ENCODE assay signal across 1 cellular context in the genomic region with DNA sequence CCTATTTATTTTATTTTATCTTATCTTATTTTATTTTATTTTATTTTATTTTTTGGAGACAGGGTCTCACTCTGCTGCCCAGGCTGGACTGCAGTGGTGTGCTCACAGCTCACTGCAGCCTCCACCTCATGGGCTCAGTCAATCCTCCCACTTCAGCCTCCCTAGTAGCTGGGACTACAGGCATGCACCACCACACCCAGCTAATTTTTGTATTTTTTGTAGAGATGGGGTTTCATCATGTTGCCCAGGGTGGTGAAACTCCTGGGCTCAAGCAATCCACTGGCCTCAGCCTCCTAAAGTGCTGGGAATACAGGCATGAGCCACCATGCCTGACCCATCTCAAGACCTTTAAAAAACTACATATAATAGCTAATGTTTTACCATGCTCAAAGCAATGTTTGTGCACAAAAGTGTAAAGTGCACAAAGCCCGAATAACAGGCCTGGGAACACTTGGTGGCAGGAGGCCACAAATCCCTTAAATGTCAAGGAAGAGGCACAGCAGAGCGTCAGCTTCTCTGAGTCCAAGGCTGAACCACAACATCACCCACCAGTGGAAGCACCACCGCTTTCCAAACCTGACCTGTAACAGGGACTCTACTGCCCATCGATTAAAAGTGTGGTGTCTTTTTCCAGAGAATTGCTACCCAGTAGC.
TF ChIP-seq lines count a peak whose summit lies in the region.

No MANE protein-coding gene starts in this region.

TF ChIP-seq in HepG2, 621 proteins besides CTCF, POLR2A, EP300 and RAD21 (continued from another document and continues in another):
- TF ChIP-seq, protein P1, sequence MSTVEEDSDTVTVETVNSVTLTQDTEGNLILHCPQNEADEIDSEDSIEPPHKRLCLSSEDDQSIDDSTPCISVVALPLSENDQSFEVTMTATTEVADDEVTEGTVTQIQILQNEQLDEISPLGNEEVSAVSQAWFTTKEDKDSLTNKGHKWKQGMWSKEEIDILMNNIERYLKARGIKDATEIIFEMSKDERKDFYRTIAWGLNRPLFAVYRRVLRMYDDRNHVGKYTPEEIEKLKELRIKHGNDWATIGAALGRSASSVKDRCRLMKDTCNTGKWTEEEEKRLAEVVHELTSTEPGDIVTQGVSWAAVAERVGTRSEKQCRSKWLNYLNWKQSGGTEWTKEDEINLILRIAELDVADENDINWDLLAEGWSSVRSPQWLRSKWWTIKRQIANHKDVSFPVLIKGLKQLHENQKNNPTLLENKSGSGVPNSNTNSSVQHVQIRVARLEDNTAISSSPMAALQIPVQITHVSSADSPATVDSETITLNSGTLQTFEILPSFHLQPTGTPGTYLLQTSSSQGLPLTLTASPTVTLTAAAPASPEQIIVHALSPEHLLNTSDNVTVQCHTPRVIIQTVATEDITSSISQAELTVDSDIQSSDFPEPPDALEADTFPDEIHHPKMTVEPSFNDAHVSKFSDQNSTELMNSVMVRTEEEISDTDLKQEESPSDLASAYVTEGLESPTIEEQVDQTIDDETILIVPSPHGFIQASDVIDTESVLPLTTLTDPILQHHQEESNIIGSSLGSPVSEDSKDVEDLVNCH (CRISPR knock-in tag; IDR thresholded peaks at IDR 0.05): no peak
- TF ChIP-seq SMARCE1 (IDR thresholded peaks at IDR 0.05; ENCODE audit: borderline replicate concordance): no peak
- TF ChIP-seq ZNF672 (CRISPR knock-in tag; IDR thresholded peaks at IDR 0.05): no peak
- no peak for TF ChIP-seq HOXA5 (CRISPR knock-in tag; IDR thresholded peaks at IDR 0.05)
- TF ChIP-seq ZNF317 (CRISPR knock-in tag; IDR thresholded peaks at IDR 0.05): no peak
- TF ChIP-seq BHLHE40 (IDR thresholded peaks at IDR 0.05; ENCODE audit: low read length): no peak
- no peak for TF ChIP-seq ZNF30 (CRISPR knock-in tag; IDR thresholded peaks at IDR 0.05)
- TF ChIP-seq ZNF430 (CRISPR knock-in tag; IDR thresholded peaks at IDR 0.05): 0 out of 2 replicates have a peak, but pooled peaks have one; percentile 46
- TF ChIP-seq, protein P2, sequence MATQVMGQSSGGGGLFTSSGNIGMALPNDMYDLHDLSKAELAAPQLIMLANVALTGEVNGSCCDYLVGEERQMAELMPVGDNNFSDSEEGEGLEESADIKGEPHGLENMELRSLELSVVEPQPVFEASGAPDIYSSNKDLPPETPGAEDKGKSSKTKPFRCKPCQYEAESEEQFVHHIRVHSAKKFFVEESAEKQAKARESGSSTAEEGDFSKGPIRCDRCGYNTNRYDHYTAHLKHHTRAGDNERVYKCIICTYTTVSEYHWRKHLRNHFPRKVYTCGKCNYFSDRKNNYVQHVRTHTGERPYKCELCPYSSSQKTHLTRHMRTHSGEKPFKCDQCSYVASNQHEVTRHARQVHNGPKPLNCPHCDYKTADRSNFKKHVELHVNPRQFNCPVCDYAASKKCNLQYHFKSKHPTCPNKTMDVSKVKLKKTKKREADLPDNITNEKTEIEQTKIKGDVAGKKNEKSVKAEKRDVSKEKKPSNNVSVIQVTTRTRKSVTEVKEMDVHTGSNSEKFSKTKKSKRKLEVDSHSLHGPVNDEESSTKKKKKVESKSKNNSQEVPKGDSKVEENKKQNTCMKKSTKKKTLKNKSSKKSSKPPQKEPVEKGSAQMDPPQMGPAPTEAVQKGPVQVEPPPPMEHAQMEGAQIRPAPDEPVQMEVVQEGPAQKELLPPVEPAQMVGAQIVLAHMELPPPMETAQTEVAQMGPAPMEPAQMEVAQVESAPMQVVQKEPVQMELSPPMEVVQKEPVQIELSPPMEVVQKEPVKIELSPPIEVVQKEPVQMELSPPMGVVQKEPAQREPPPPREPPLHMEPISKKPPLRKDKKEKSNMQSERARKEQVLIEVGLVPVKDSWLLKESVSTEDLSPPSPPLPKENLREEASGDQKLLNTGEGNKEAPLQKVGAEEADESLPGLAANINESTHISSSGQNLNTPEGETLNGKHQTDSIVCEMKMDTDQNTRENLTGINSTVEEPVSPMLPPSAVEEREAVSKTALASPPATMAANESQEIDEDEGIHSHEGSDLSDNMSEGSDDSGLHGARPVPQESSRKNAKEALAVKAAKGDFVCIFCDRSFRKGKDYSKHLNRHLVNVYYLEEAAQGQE (IDR thresholded peaks at IDR 0.05; ENCODE audit: borderline replicate concordance in 1 of 2, low read depth in 1 of 2, low read length in 2 of 2): no peak
- TF ChIP-seq HNRNPL (IDR thresholded peaks at IDR 0.05; ENCODE audit: low read depth, low read length): no peak
- TF ChIP-seq POLR2G (IDR thresholded peaks at IDR 0.05; ENCODE audit: low read depth, low read length): no peak
- TF ChIP-seq ZNF160 (CRISPR knock-in tag; IDR thresholded peaks at IDR 0.05): no peak
- TF ChIP-seq MED1 (CRISPR knock-in tag; IDR thresholded peaks at IDR 0.05): peak; percentile 57; the same call in 1 of the 2 replicates
- no peak for TF ChIP-seq ZNF501 (CRISPR knock-in tag; IDR thresholded peaks at IDR 0.05)
- no peak for TF ChIP-seq YEATS4 (CRISPR knock-in tag; IDR thresholded peaks at IDR 0.05; ENCODE audit: borderline replicate concordance)
- no peak; the same call in 1 of the 2 replicates for TF ChIP-seq NCOA2 (CRISPR knock-in tag; IDR thresholded peaks at IDR 0.05)
- TF ChIP-seq ZNF350 (CRISPR knock-in tag; IDR thresholded peaks at IDR 0.05; ENCODE audit: borderline replicate concordance, low read depth): 0 out of 2 replicates have a peak, but pooled peaks have one; percentile 20
- TF ChIP-seq MXD4 (CRISPR knock-in tag; IDR thresholded peaks at IDR 0.05): no peak
- TF ChIP-seq MEIS2 (CRISPR knock-in tag; IDR thresholded peaks at IDR 0.05): 0 out of 2 replicates have a peak, but pooled peaks have one; percentile 27
- no peak for TF ChIP-seq NFE2L1 (CRISPR knock-in tag; IDR thresholded peaks at IDR 0.05; ENCODE audit: borderline replicate concordance)
- no peak for TF ChIP-seq ZNF703 (CRISPR knock-in tag; IDR thresholded peaks at IDR 0.05; ENCODE audit: borderline replicate concordance)
- TF ChIP-seq ZNF7 (CRISPR knock-in tag; IDR thresholded peaks at IDR 0.05): no peak
- TF ChIP-seq ATAD3A (CRISPR knock-in tag; IDR thresholded peaks at IDR 0.05): no peak
- no peak for TF ChIP-seq KLF13 (CRISPR knock-in tag; IDR thresholded peaks at IDR 0.05)
- TF ChIP-seq ZMAT3 (CRISPR knock-in tag; conservative IDR thresholded peaks at IDR 0.05): no peak
- TF ChIP-seq SRSF9 (IDR thresholded peaks at IDR 0.05; ENCODE audit: borderline replicate concordance, insufficient read depth, low read depth, low read length, poor library complexity, severe bottlenecking): no peak
- TF ChIP-seq ZNF18 (CRISPR knock-in tag; IDR thresholded peaks at IDR 0.05; ENCODE audit: insufficient replicate concordance): no peak
- TF ChIP-seq NFIC (IDR thresholded peaks at IDR 0.05; ENCODE audit: low read length): no peak
- TF ChIP-seq ARID2 (CRISPR knock-in tag; IDR thresholded peaks at IDR 0.05; ENCODE audit: borderline replicate concordance): 0 out of 2 replicates have a peak, but pooled peaks have one; percentile 59
- TF ChIP-seq, protein P3, sequence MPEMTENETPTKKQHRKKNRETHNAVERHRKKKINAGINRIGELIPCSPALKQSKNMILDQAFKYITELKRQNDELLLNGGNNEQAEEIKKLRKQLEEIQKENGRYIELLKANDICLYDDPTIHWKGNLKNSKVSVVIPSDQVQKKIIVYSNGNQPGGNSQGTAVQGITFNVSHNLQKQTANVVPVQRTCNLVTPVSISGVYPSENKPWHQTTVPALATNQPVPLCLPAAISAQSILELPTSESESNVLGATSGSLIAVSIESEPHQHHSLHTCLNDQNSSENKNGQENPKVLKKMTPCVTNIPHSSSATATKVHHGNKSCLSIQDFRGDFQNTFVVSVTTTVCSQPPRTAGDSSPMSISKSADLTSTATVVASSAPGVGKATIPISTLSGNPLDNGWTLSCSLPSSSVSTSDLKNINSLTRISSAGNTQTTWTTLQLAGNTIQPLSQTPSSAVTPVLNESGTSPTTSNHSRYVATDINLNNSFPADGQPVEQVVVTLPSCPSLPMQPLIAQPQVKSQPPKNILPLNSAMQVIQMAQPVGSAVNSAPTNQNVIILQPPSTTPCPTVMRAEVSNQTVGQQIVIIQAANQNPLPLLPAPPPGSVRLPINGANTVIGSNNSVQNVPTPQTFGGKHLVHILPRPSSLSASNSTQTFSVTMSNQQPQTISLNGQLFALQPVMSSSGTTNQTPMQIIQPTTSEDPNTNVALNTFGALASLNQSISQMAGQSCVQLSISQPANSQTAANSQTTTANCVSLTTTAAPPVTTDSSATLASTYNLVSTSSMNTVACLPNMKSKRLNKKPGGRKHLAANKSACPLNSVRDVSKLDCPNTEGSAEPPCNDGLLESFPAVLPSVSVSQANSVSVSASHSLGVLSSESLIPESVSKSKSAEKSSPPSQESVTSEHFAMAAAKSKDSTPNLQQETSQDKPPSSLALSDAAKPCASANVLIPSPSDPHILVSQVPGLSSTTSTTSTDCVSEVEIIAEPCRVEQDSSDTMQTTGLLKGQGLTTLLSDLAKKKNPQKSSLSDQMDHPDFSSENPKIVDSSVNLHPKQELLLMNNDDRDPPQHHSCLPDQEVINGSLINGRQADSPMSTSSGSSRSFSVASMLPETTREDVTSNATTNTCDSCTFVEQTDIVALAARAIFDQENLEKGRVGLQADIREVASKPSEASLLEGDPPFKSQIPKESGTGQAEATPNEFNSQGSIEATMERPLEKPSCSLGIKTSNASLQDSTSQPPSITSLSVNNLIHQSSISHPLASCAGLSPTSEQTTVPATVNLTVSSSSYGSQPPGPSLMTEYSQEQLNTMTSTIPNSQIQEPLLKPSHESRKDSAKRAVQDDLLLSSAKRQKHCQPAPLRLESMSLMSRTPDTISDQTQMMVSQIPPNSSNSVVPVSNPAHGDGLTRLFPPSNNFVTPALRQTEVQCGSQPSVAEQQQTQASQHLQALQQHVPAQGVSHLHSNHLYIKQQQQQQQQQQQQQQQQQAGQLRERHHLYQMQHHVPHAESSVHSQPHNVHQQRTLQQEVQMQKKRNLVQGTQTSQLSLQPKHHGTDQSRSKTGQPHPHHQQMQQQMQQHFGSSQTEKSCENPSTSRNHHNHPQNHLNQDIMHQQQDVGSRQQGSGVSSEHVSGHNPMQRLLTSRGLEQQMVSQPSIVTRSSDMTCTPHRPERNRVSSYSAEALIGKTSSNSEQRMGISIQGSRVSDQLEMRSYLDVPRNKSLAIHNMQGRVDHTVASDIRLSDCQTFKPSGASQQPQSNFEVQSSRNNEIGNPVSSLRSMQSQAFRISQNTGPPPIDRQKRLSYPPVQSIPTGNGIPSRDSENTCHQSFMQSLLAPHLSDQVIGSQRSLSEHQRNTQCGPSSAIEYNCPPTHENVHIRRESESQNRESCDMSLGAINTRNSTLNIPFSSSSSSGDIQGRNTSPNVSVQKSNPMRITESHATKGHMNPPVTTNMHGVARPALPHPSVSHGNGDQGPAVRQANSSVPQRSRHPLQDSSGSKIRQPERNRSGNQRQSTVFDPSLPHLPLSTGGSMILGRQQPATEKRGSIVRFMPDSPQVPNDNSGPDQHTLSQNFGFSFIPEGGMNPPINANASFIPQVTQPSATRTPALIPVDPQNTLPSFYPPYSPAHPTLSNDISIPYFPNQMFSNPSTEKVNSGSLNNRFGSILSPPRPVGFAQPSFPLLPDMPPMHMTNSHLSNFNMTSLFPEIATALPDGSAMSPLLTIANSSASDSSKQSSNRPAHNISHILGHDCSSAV (CRISPR knock-in tag; IDR thresholded peaks at IDR 0.05; ENCODE audit: borderline replicate concordance): no peak
- TF ChIP-seq ZNF460 (CRISPR knock-in tag; IDR thresholded peaks at IDR 0.05; ENCODE audit: borderline replicate concordance): peak; percentile 48; the same call in 1 of the 2 replicates
- TF ChIP-seq HIVEP1 (CRISPR knock-in tag; IDR thresholded peaks at IDR 0.05): no peak
- no peak for TF ChIP-seq ZNF251 (CRISPR knock-in tag; IDR thresholded peaks at IDR 0.05)
- no peak for TF ChIP-seq ETV6 (CRISPR knock-in tag; conservative IDR thresholded peaks at IDR 0.05)
- no peak for TF ChIP-seq SMAD1 (CRISPR knock-in tag; IDR thresholded peaks at IDR 0.05; ENCODE audit: borderline replicate concordance, low read depth)
- TF ChIP-seq, protein P4, sequence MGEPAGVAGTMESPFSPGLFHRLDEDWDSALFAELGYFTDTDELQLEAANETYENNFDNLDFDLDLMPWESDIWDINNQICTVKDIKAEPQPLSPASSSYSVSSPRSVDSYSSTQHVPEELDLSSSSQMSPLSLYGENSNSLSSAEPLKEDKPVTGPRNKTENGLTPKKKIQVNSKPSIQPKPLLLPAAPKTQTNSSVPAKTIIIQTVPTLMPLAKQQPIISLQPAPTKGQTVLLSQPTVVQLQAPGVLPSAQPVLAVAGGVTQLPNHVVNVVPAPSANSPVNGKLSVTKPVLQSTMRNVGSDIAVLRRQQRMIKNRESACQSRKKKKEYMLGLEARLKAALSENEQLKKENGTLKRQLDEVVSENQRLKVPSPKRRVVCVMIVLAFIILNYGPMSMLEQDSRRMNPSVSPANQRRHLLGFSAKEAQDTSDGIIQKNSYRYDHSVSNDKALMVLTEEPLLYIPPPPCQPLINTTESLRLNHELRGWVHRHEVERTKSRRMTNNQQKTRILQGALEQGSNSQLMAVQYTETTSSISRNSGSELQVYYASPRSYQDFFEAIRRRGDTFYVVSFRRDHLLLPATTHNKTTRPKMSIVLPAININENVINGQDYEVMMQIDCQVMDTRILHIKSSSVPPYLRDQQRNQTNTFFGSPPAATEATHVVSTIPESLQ (CRISPR knock-in tag; conservative IDR thresholded peaks at IDR 0.05): no peak
- TF ChIP-seq HNRNPUL1 (IDR thresholded peaks at IDR 0.05; ENCODE audit: low read depth, low read length): no peak
- TF ChIP-seq KMT2A (CRISPR knock-in tag; IDR thresholded peaks at IDR 0.05): no peak
- no peak for TF ChIP-seq AHR (CRISPR knock-in tag; IDR thresholded peaks at IDR 0.05)
- no peak for TF ChIP-seq GMEB2 (CRISPR knock-in tag; IDR thresholded peaks at IDR 0.05; ENCODE audit: low read depth)
- TF ChIP-seq PAWR (CRISPR knock-in tag; IDR thresholded peaks at IDR 0.05; ENCODE audit: borderline replicate concordance): no peak
